24 cellular contexts compared by ENCODE assay signal in genomic region chr2:102342888-102343287, GRCh38. TPM values are rescaled to one million over a fixed set of nuclear protein-coding genes. Genes with fewer than 3 reads are reported as not detected.
DNase-seq lines count a peak whose midpoint lies in the region; ATAC-seq and TF ChIP-seq lines count a peak whose summit lies in the region.
"Had no signal": no experiment of that assay in that cellular context is flagged by ENCODE, and none has a peak within 500 bp of the region (broad histone marks: within the 10 kb centered on the region; RNA-seq: fewer than 3 reads in every experiment).

No MANE protein-coding gene starts in this region.

- no peak overlapping the region for H3K4me3 ChIP-seq in upper lobe of right lung
- H3K4me3 ChIP-seq: colonic mucosa, GM12878, transverse colon had no signal

- no peak overlapping the region for H3K4me3 Mint-ChIP-seq in activated CD4-positive, alpha-beta T cell treated with anti-CD3 and anti-CD28 coated beads, Interleukin-2, amount 10 ng/mL, durations not matched to agents 24 days and 14 days
- H3K4me3 Mint-ChIP-seq in activated T-helper 2 cell treated with anti-CD3 and anti-CD28 coated beads, Interferon-gamma antibody, Interleukin-2, Interleukin-4, amounts not matched to agents 10 μg/mL and 5 μg/mL and 100 μg/mL, durations not matched to agents 14 hours and 24 hours and 36 hours (ENCODE audit: low read depth) = no peak overlapping the region
- H3K4me3 Mint-ChIP-seq: natural killer cell treated with Interleukin-12 subunit alpha and Interleukin-12 subunit beta and Interleukin-15 and Interleukin-18, amount 100 ng/mL, for 72 hours; T-cell had no signal

- H3K27ac ChIP-seq in upper lobe of right lung = no peak overlapping the region
- H3K27ac ChIP-seq: 22Rv1, colonic mucosa, transverse colon had no signal

- TF ChIP-seq CTCF in upper lobe of right lung (IDR thresholded peaks at IDR 0.05) (peak; percentile 10), GM13976 (IDR thresholded peaks at IDR 0.05; ENCODE audit: borderline replicate concordance, control extremely low read depth, extremely low read depth, insufficient read depth, missing control alignments) (no peak)

- peaks cover 3% of the 10 kb centered on the region for H3K36me3 Mint-ChIP-seq in activated CD4-positive, alpha-beta T cell treated with anti-CD3 and anti-CD28 coated beads, Interleukin-2, amount 10 ng/mL, durations not matched to agents 24 days and 14 days (ENCODE audit: low read depth)
- peaks cover 13% of the 10 kb centered on the region for H3K36me3 Mint-ChIP-seq in activated T-helper 2 cell treated with anti-CD3 and anti-CD28 coated beads, Interferon-gamma antibody, Interleukin-2, Interleukin-4, amounts not matched to agents 10 μg/mL and 5 μg/mL and 100 μg/mL, durations not matched to agents 14 hours and 24 hours and 36 hours (ENCODE audit: low read depth)
- H3K36me3 Mint-ChIP-seq: T-cell had no signal

- H3K27me3 ChIP-seq in upper lobe of right lung = no peaks in the 10 kb centered on the region
- H3K27me3 ChIP-seq: colonic mucosa, transverse colon had no signal

- H3K27ac Mint-ChIP-seq in activated CD4-positive, alpha-beta T cell treated with anti-CD3 and anti-CD28 coated beads, Interleukin-2, amount 10 ng/mL, durations not matched to agents 24 days and 14 days = no peak overlapping the region
- no peak overlapping the region for H3K27ac Mint-ChIP-seq in activated T-helper 2 cell treated with anti-CD3 and anti-CD28 coated beads, Interferon-gamma antibody, Interleukin-2, Interleukin-4, amounts not matched to agents 10 μg/mL and 5 μg/mL and 100 μg/mL, durations not matched to agents 14 hours and 24 hours and 36 hours
- H3K27ac Mint-ChIP-seq: natural killer cell treated with Interleukin-12 subunit alpha and Interleukin-12 subunit beta and Interleukin-15 and Interleukin-18, amount 100 ng/mL, for 72 hours; T-cell had no signal

- no peaks in the 10 kb centered on the region for H3K36me3 ChIP-seq in upper lobe of right lung
- H3K36me3 ChIP-seq: colonic mucosa, transverse colon had no signal

- in situ Hi-C loops in GM13976 (cut with MboI; ENCODE audit: low sequenced_read_pairs, unreplicated experiment) = no loop called here

- peaks cover 3% of the 10 kb centered on the region for H3K9me3 Mint-ChIP-seq in activated CD4-positive, alpha-beta T cell treated with anti-CD3 and anti-CD28 coated beads, Interleukin-2, amount 10 ng/mL, durations not matched to agents 24 days and 14 days
- H3K9me3 Mint-ChIP-seq in activated T-helper 2 cell treated with anti-CD3 and anti-CD28 coated beads, Interferon-gamma antibody, Interleukin-2, Interleukin-4, amounts not matched to agents 10 μg/mL and 5 μg/mL and 100 μg/mL, durations not matched to agents 14 hours and 24 hours and 36 hours = no peaks in the 10 kb centered on the region
- H3K9me3 Mint-ChIP-seq: natural killer cell treated with Interleukin-12 subunit alpha and Interleukin-12 subunit beta and Interleukin-15 and Interleukin-18, amount 100 ng/mL, for 72 hours; T-cell had no signal

- intact Hi-C loops in activated CD4-positive, alpha-beta T cell treated with anti-CD3 and anti-CD28 coated beads, Interleukin-2, amount 10 ng/mL, durations not matched to agents 24 days and 14 days (cut with micrococcal nuclease) = no loop called here
- intact Hi-C loops in upper lobe of right lung (cut with DNase I) = no loop called here
- intact Hi-C loops in activated T-helper 2 cell treated with anti-CD3 and anti-CD28 coated beads, Interferon-gamma antibody, Interleukin-2, Interleukin-4, amounts not matched to agents 10 μg/mL and 5 μg/mL and 100 μg/mL, durations not matched to agents 14 hours and 24 hours and 36 hours (cut with micrococcal nuclease) = no loop called here

- no peaks in the 10 kb centered on the region for H3K9me3 ChIP-seq in upper lobe of right lung
- H3K9me3 ChIP-seq: colonic mucosa, transverse colon had no signal

- ATAC-seq in upper lobe of right lung = no peak
- ATAC-seq: natural killer cell treated with Interleukin-12 subunit alpha and Interleukin-12 subunit beta and Interleukin-15 and Interleukin-18, amount 100 ng/mL, for 72 hours; Right ventricle myocardium inferior; T-cell had no signal

- H3K27me3 Mint-ChIP-seq in activated CD4-positive, alpha-beta T cell treated with anti-CD3 and anti-CD28 coated beads, Interleukin-2, amount 10 ng/mL, durations not matched to agents 24 days and 14 days = no peaks in the 10 kb centered on the region
- H3K27me3 Mint-ChIP-seq in activated T-helper 2 cell treated with anti-CD3 and anti-CD28 coated beads, Interferon-gamma antibody, Interleukin-2, Interleukin-4, amounts not matched to agents 10 μg/mL and 5 μg/mL and 100 μg/mL, durations not matched to agents 14 hours and 24 hours and 36 hours (ENCODE audit: low read depth) = no peaks in the 10 kb centered on the region
- H3K27me3 Mint-ChIP-seq: natural killer cell treated with Interleukin-12 subunit alpha and Interleukin-12 subunit beta and Interleukin-15 and Interleukin-18, amount 100 ng/mL, for 72 hours had no signal

- no peaks in the 10 kb centered on the region for H3K4me1 ChIP-seq in upper lobe of right lung
- H3K4me1 ChIP-seq: colonic mucosa, transverse colon had no signal

- peaks cover 5% of the 10 kb centered on the region for H3K4me1 Mint-ChIP-seq in activated CD4-positive, alpha-beta T cell treated with anti-CD3 and anti-CD28 coated beads, Interleukin-2, amount 10 ng/mL, durations not matched to agents 24 days and 14 days
- H3K4me1 Mint-ChIP-seq in activated T-helper 2 cell treated with anti-CD3 and anti-CD28 coated beads, Interferon-gamma antibody, Interleukin-2, Interleukin-4, amounts not matched to agents 10 μg/mL and 5 μg/mL and 100 μg/mL, durations not matched to agents 14 hours and 24 hours and 36 hours (ENCODE audit: low read depth) = peaks cover 19% of the 10 kb centered on the region

- DNase-seq in activated CD4-positive, alpha-beta T cell treated with anti-CD3 and anti-CD28 coated beads, Interleukin-2, amount 10 ng/mL, durations not matched to agents 24 days and 14 days = peak; percentile 6
- no peak for DNase-seq in activated CD4-positive, alpha-beta T cell treated with anti-CD3 and anti-CD28 coated beads for 48 hours
- DNase-seq in astrocyte of the hippocampus (ENCODE audit: low read depth, low spot score) = peak; percentile 50
- peak; percentile 51 for DNase-seq in fibroblast of peridontal ligament (ENCODE audit: extremely low read depth)
- no peak for DNase-seq in upper lobe of right lung
- DNase-seq in GM13976 (ENCODE audit: low spot score) = no peak
- DNase-seq in NCI-H2029 (lab: John Stamatoyannopoulos, UW) = no peak
- DNase-seq in activated T-helper 2 cell treated with anti-CD3 and anti-CD28 coated beads, Interferon-gamma antibody, Interleukin-2, Interleukin-4, amounts not matched to agents 10 μg/mL and 5 μg/mL and 100 μg/mL, durations not matched to agents 14 hours and 24 hours and 36 hours (ENCODE audit: low spot score) = no peak
- DNase-seq: activated CD4-positive, alpha-beta T cell treated with anti-CD3 and anti-CD28 coated beads, Interleukin-2, amount 50 U/mL, for 1 hour; activated CD8-positive, alpha-beta memory T cell treated with anti-CD3 and anti-CD28 coated beads, Interleukin-2, amount 50 U/mL, for 48 hours; activated gamma-delta T cell treated with Interleukin-2 at 50 U/mL for 16 hours; amygdala; C1 segment of cervical spinal cord; colonic mucosa; GF-D8; NCI-H2029 treated with DMSO at 0.1 percent for 48 hours; stimulated activated CD4-positive, alpha-beta T cell treated with anti-CD3 and anti-CD28 coated beads, Interleukin-1b, Interleukin-23, amount 100 ng/mL, for 48 hours; stimulated activated naive CD4-positive, alpha-beta T cell; T-cell; transverse colon had no signal

RNA-seq across cellular contexts. Expression of gene IL18R1, which starts 12.7 kb away (rescaled TPM):
- total RNA-seq in activated CD4-positive, alpha-beta T cell treated with anti-CD3 and anti-CD28 coated beads, Interleukin-2, amount 10 ng/mL, durations not matched to agents 24 days and 14 days = 41.7 and 50.2 TPM in 2 replicates
- total RNA-seq in upper lobe of right lung = 26.5 TPM
- 61.9 and 68.2 TPM in 2 replicates for total RNA-seq in activated T-helper 2 cell treated with anti-CD3 and anti-CD28 coated beads, Interferon-gamma antibody, Interleukin-2, Interleukin-4, amounts not matched to agents 10 μg/mL and 5 μg/mL and 100 μg/mL, durations not matched to agents 14 hours and 24 hours and 36 hours

RNA-seq across cellular contexts. Expression of gene IL1RL1, which starts 31.5 kb away (rescaled TPM):
- total RNA-seq in activated CD4-positive, alpha-beta T cell treated with anti-CD3 and anti-CD28 coated beads, Interleukin-2, amount 10 ng/mL, durations not matched to agents 24 days and 14 days = 0.54 and 0.84 TPM in 2 replicates
- total RNA-seq in upper lobe of right lung = 46.5 TPM
- 10.7 and 11.1 TPM in 2 replicates for total RNA-seq in activated T-helper 2 cell treated with anti-CD3 and anti-CD28 coated beads, Interferon-gamma antibody, Interleukin-2, Interleukin-4, amounts not matched to agents 10 μg/mL and 5 μg/mL and 100 μg/mL, durations not matched to agents 14 hours and 24 hours and 36 hours

Comparison
In these comparisons a context has a peak if more than half of its experiments do, and no peak if none do; other contexts are left out.
1. DNase-seq: peak in activated CD4-positive, alpha-beta T cell treated with anti-CD3 and anti-CD28 coated beads, Interleukin-2, amount 10 ng/mL, durations not matched to agents 24 days and 14 days (single experiment), astrocyte of the hippocampus (single experiment) and fibroblast of peridontal ligament (single experiment); none in activated CD4-positive, alpha-beta T cell treated with anti-CD3 and anti-CD28 coated beads for 48 hours (single experiment), upper lobe of right lung (single experiment), GM13976 (single experiment), NCI-H2029 (single experiment) and activated T-helper 2 cell treated with anti-CD3 and anti-CD28 coated beads, Interferon-gamma antibody, Interleukin-2, Interleukin-4, amounts not matched to agents 10 μg/mL and 5 μg/mL and 100 μg/mL, durations not matched to agents 14 hours and 24 hours and 36 hours (single experiment).